Comparison of ENCODE assay signal across 19 cellular contexts in genomic region chr9:26062172-26062571, GRCh38.
"Had no signal": no experiment of that assay in that cellular context is flagged by ENCODE, and none has a peak within 500 bp of the region (broad histone marks: within the 10 kb centered on the region; RNA-seq: fewer than 3 reads in every experiment).

No MANE protein-coding gene starts in this region.

- H3K27ac ChIP-seq: coronary artery, heart right ventricle, lower lobe of right lung, sigmoid colon, upper lobe of left lung had no signal

- H3K27me3 ChIP-seq: heart right ventricle, sigmoid colon, upper lobe of left lung had no signal

- H3K9me3 ChIP-seq: heart right ventricle, lower lobe of right lung, sigmoid colon, upper lobe of left lung had no signal

- DNase-seq: activated CD8-positive, alpha-beta memory T cell treated with anti-CD3 and anti-CD28 coated beads for 24 hours; activated CD8-positive, alpha-beta memory T cell treated with anti-CD3 and anti-CD28 coated beads, Interleukin-2, amount 50 U/mL, for 4 hours; activated naive CD4-positive, alpha-beta T cell treated with Interleukin-2 at 50 U/mL for 16 hours; activated naive CD8-positive, alpha-beta T cell treated with anti-CD3 and anti-CD28 coated beads for 36 hours; activated T-cell treated with anti-CD3 and anti-CD28 coated beads, Interleukin-2, amount 50 U/mL, for 4 hours; heart right ventricle; islet precursor cell; left colon; lower lobe of right lung; naive B cell; posterior cingulate gyrus; sigmoid colon; stimulated activated CD4-positive, alpha-beta T cell treated with anti-CD3 and anti-CD28 coated beads, Interleukin-2, amount 100 ng/mL, for 48 hours; stimulated activated naive CD4-positive, alpha-beta T cell; T1000; upper lobe of left lung had no signal

- H3K4me1 ChIP-seq: heart right ventricle, lower lobe of right lung, sigmoid colon, upper lobe of left lung had no signal

- FAIRE-seq: bronchial epithelial cell had no signal

- ATAC-seq: activated T-cell treated with anti-CD3 and anti-CD28 coated beads, Interleukin-2, amount 50 U/mL, for 4 hours; heart right ventricle; left colon; lower lobe of right lung; WTC11 had no signal

- H3K36me3 ChIP-seq: heart right ventricle, lower lobe of right lung, sigmoid colon, upper lobe of left lung had no signal

- H3K4me3 ChIP-seq: coronary artery, heart right ventricle, lower lobe of right lung, sigmoid colon, upper lobe of left lung had no signal
